ENCODE assay signal across 1 cellular context in the genomic region with DNA sequence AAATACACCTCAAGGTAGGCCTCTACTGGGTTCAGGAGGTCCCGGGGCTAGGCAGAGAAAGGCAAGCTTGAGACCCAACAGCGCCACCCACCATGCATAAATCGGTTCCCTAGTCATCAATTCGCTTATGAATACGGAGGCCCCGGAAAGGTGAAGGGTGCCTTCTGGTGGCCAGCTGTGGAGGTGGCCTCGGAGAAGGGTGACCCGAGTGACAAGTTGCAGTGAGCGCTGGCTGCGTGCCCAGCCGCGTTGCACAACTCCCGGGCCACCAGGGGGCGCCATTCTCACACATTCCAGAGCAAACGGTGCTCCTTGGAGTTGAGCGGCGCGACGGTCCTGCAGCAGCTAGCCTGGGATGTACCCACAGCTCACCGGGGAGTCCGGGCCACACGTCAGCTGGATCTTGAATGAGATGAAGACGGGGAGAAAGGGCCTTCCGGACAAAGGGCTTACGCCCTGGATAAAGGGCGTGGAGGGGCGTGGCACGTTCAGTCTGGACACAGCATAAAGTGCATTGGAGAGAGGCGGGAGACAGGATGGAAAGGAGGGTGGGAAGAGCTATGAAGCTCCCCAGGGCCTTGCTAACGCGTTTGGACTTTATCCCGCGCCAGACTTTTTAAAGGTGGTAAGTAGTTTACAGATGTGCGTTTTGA.
TF ChIP-seq lines count a peak whose summit lies in the region.

No MANE protein-coding gene starts in this region.

TF ChIP-seq in HepG2, 621 proteins besides CTCF, POLR2A, EP300 and RAD21 (continued from another document and continues in another):
- TF ChIP-seq, protein P1, sequence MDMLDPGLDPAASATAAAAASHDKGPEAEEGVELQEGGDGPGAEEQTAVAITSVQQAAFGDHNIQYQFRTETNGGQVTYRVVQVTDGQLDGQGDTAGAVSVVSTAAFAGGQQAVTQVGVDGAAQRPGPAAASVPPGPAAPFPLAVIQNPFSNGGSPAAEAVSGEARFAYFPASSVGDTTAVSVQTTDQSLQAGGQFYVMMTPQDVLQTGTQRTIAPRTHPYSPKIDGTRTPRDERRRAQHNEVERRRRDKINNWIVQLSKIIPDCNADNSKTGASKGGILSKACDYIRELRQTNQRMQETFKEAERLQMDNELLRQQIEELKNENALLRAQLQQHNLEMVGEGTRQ (IDR thresholded peaks at IDR 0.05; ENCODE audit: low read depth, low read length), result no peak
- TF ChIP-seq, protein P1 (CRISPR knock-in tag; IDR thresholded peaks at IDR 0.05; ENCODE audit: borderline replicate concordance), result no peak
- TF ChIP-seq, protein P2, sequence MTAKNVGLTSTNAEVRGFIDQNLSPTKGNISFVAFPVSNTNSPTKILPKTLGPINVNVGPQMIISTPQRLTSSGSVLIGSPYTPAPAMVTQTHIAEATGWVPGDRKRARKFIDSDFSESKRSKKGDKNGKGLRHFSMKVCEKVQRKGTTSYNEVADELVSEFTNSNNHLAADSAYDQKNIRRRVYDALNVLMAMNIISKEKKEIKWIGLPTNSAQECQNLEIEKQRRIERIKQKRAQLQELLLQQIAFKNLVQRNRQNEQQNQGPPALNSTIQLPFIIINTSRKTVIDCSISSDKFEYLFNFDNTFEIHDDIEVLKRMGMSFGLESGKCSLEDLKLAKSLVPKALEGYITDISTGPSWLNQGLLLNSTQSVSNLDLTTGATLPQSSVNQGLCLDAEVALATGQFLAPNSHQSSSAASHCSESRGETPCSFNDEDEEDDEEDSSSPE (CRISPR knock-in tag; IDR thresholded peaks at IDR 0.05), result peak; percentile 88
- no peak for TF ChIP-seq PAF1 (CRISPR knock-in tag; IDR thresholded peaks at IDR 0.05)
- TF ChIP-seq HOXA5 (CRISPR knock-in tag; IDR thresholded peaks at IDR 0.05), result peak; percentile 98
- peak; percentile 88 for TF ChIP-seq FOSL2 (CRISPR knock-in tag; IDR thresholded peaks at IDR 0.05)
- no peak for TF ChIP-seq ZNF512 (CRISPR knock-in tag; IDR thresholded peaks at IDR 0.05)
- peak; percentile 70; the same call in 1 of the 2 replicates for TF ChIP-seq NR2F2 (IDR thresholded peaks at IDR 0.05; ENCODE audit: borderline replicate concordance, low read depth)
- TF ChIP-seq, protein P3, sequence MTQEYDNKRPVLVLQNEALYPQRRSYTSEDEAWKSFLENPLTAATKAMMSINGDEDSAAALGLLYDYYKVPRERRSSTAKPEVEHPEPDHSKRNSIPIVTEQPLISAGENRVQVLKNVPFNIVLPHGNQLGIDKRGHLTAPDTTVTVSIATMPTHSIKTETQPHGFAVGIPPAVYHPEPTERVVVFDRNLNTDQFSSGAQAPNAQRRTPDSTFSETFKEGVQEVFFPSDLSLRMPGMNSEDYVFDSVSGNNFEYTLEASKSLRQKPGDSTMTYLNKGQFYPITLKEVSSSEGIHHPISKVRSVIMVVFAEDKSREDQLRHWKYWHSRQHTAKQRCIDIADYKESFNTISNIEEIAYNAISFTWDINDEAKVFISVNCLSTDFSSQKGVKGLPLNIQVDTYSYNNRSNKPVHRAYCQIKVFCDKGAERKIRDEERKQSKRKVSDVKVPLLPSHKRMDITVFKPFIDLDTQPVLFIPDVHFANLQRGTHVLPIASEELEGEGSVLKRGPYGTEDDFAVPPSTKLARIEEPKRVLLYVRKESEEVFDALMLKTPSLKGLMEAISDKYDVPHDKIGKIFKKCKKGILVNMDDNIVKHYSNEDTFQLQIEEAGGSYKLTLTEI (CRISPR knock-in tag; conservative IDR thresholded peaks at IDR 0.05), result no peak
- peak; percentile 94; the same call in 1 of the 2 replicates for TF ChIP-seq TOPORS (CRISPR knock-in tag; IDR thresholded peaks at IDR 0.05)
- TF ChIP-seq, protein P4, sequence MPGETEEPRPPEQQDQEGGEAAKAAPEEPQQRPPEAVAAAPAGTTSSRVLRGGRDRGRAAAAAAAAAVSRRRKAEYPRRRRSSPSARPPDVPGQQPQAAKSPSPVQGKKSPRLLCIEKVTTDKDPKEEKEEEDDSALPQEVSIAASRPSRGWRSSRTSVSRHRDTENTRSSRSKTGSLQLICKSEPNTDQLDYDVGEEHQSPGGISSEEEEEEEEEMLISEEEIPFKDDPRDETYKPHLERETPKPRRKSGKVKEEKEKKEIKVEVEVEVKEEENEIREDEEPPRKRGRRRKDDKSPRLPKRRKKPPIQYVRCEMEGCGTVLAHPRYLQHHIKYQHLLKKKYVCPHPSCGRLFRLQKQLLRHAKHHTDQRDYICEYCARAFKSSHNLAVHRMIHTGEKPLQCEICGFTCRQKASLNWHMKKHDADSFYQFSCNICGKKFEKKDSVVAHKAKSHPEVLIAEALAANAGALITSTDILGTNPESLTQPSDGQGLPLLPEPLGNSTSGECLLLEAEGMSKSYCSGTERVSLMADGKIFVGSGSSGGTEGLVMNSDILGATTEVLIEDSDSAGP (CRISPR knock-in tag; IDR thresholded peaks at IDR 0.05; ENCODE audit: borderline replicate concordance), result peak; percentile 98
- TF ChIP-seq DNMT3B (CRISPR knock-in tag; conservative IDR thresholded peaks at IDR 0.05), result peak; percentile 69; the same call in 1 of the 2 replicates
- TF ChIP-seq ZNF264 (CRISPR knock-in tag; IDR thresholded peaks at IDR 0.05), result peak; percentile 88; the same call in 1 of the 2 replicates
- peak; percentile 88 for TF ChIP-seq ZFX (CRISPR knock-in tag; IDR thresholded peaks at IDR 0.05; ENCODE audit: low read depth)
- peak; percentile 98 for TF ChIP-seq ZGPAT (CRISPR knock-in tag; IDR thresholded peaks at IDR 0.05)
- no peak for TF ChIP-seq CBX2 (IDR thresholded peaks at IDR 0.05; ENCODE audit: low read depth, low read length)
- TF ChIP-seq CBX2 (CRISPR knock-in tag; IDR thresholded peaks at IDR 0.05; ENCODE audit: low read depth), result peak; percentile 84
- no peak for TF ChIP-seq SRF (IDR thresholded peaks at IDR 0.05; ENCODE audit: low read depth, low read length)
- TF ChIP-seq, protein P5, sequence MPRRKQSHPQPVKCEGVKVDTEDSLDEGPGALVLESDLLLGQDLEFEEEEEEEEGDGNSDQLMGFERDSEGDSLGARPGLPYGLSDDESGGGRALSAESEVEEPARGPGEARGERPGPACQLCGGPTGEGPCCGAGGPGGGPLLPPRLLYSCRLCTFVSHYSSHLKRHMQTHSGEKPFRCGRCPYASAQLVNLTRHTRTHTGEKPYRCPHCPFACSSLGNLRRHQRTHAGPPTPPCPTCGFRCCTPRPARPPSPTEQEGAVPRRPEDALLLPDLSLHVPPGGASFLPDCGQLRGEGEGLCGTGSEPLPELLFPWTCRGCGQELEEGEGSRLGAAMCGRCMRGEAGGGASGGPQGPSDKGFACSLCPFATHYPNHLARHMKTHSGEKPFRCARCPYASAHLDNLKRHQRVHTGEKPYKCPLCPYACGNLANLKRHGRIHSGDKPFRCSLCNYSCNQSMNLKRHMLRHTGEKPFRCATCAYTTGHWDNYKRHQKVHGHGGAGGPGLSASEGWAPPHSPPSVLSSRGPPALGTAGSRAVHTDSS (CRISPR knock-in tag; conservative IDR thresholded peaks at IDR 0.05), result no peak; the same call in 1 of the 2 replicates
- TF ChIP-seq KIAA2018 (CRISPR knock-in tag; IDR thresholded peaks at IDR 0.05; ENCODE audit: borderline replicate concordance), result 0 out of 2 replicates have a peak, but pooled peaks have one; percentile 87
- no peak for TF ChIP-seq NR1H2 (CRISPR knock-in tag; IDR thresholded peaks at IDR 0.05; ENCODE audit: borderline replicate concordance, low read depth)
- TF ChIP-seq ELF4 (CRISPR knock-in tag; IDR thresholded peaks at IDR 0.05; ENCODE audit: borderline replicate concordance), result no peak; the same call in 1 of the 2 replicates
- peak; percentile 90 for TF ChIP-seq RXRA (CRISPR knock-in tag; IDR thresholded peaks at IDR 0.05)
- TF ChIP-seq SNRNP70 (IDR thresholded peaks at IDR 0.05; ENCODE audit: low read depth, low read length), result no peak
- peak; percentile 97 for TF ChIP-seq ARNT2 (CRISPR knock-in tag; IDR thresholded peaks at IDR 0.05; ENCODE audit: low read depth)
- peak; percentile 99 for TF ChIP-seq XRCC5 (optimal IDR thresholded peaks at IDR 0.05; ENCODE audit: low read length)
- TF ChIP-seq ZNF446 (CRISPR knock-in tag; IDR thresholded peaks at IDR 0.05), result no peak
- TF ChIP-seq, protein P6, sequence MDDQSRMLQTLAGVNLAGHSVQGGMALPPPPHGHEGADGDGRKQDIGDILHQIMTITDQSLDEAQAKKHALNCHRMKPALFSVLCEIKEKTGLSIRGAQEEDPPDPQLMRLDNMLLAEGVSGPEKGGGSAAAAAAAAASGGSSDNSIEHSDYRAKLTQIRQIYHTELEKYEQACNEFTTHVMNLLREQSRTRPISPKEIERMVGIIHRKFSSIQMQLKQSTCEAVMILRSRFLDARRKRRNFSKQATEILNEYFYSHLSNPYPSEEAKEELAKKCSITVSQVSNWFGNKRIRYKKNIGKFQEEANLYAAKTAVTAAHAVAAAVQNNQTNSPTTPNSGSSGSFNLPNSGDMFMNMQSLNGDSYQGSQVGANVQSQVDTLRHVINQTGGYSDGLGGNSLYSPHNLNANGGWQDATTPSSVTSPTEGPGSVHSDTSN (CRISPR knock-in tag; IDR thresholded peaks at IDR 0.05; ENCODE audit: borderline replicate concordance), result no peak
- peak; percentile 93 for TF ChIP-seq MYC (CRISPR knock-in tag; IDR thresholded peaks at IDR 0.05; ENCODE audit: borderline replicate concordance)
- TF ChIP-seq SP5 (CRISPR knock-in tag; IDR thresholded peaks at IDR 0.05; ENCODE audit: borderline replicate concordance, low read depth), result peak; percentile 68
- no peak for TF ChIP-seq NBN (conservative IDR thresholded peaks at IDR 0.05)
- peak; percentile 90 for TF ChIP-seq ZNF501 (CRISPR knock-in tag; IDR thresholded peaks at IDR 0.05)
- TF ChIP-seq CHD4 (IDR thresholded peaks at IDR 0.05; ENCODE audit: borderline replicate concordance, low read length), result no peak; the same call in 1 of the 2 replicates
